ENCODE assay signal across 22 cellular contexts in genomic region chr20:59151391-59151790, GRCh38. TPM values are rescaled to one million over a fixed set of nuclear protein-coding genes. Genes with fewer than 3 reads are reported as not detected.
DNase-seq lines count a peak whose midpoint lies in the region; ATAC-seq lines count a peak whose summit lies in the region.
"Had no signal": no experiment of that assay in that cellular context is flagged by ENCODE, and none has a peak within 500 bp of the region (broad histone marks: within the 10 kb centered on the region; RNA-seq: fewer than 3 reads in every experiment).

No MANE protein-coding gene starts in this region.

- H3K9me3 Mint-ChIP-seq in activated CD4-positive, alpha-beta memory T cell treated with anti-CD3 and anti-CD28 coated beads for 36 hours = peaks cover 2% of the 10 kb centered on the region
- H3K9me3 Mint-ChIP-seq in activated CD4-positive, alpha-beta memory T cell treated with anti-CD3 and anti-CD28 coated beads, Interleukin-2, amount 10 ng/mL, durations not matched to agents 7 days and 5 days = no peaks in the 10 kb centered on the region
- no peaks in the 10 kb centered on the region for H3K9me3 Mint-ChIP-seq in activated T-helper 17 cell treated with anti-CD3 and anti-CD28 coated beads, Interleukin-2, amount 50 U/mL, for 72 hours
- H3K9me3 Mint-ChIP-seq in memory B cell = no peaks in the 10 kb centered on the region
- H3K9me3 Mint-ChIP-seq: activated T-helper 2 cell treated with anti-CD3 and anti-CD28 coated beads, Interferon-gamma antibody, Interleukin-2, Interleukin-4, amounts not matched to agents 10 μg/mL and 5 μg/mL and 100 μg/mL, durations not matched to agents 14 hours and 24 hours and 36 hours had no signal

- POLR2A ChIA-PET in activated CD4-positive, alpha-beta memory T cell treated with anti-CD3 and anti-CD28 coated beads for 36 hours (lab: Charles Lee) = interaction anchor here (0.8 to 8.7 kb wide), 4 partner anchors 8 to 29 kb away, joined by 3 to 97 read pairs (median 6); partner anchors contain the start of gene ZNF831
- POLR2A ChIA-PET in activated CD4-positive, alpha-beta memory T cell treated with anti-CD3 and anti-CD28 coated beads, Interleukin-2, amount 10 ng/mL, durations not matched to agents 7 days and 5 days (lab: Charles Lee) = interaction anchor here (1.5 to 11.8 kb wide), 3 partner anchors 8 to 27 kb away, joined by 3 to 144 read pairs (median 62); partner anchors contain the start of gene ZNF831

- peaks cover 0 to 11% (median 0%) of the 10 kb centered on the region in 11 experiments; a peak in 4 of 22 replicates for H3K9me3 ChIP-seq in BLaER1 treated with 17β-estradiol and CSF1 and Interleukin-3, amounts not matched to agents 10 nM and 100 nM (replicated peaks in 1 of 11)
- H3K9me3 ChIP-seq: upper lobe of right lung had no signal

- DNase-seq in activated CD4-positive, alpha-beta memory T cell treated with anti-CD3 and anti-CD28 coated beads for 36 hours = no peak
- no peak for DNase-seq in activated CD4-positive, alpha-beta memory T cell treated with anti-CD3 and anti-CD28 coated beads, Interleukin-2, amount 10 ng/mL, durations not matched to agents 7 days and 5 days
- DNase-seq in memory B cell (ENCODE audit: low spot score in 2 of 2) = no peak
- DNase-seq in effector CD4-positive, alpha-beta T cell = no peak
- no peak for DNase-seq in stimulated activated CD4-positive, alpha-beta T cell treated with anti-CD3 and anti-CD28 coated beads, Interleukin-4, amount 100 ng/mL, for 4 hours
- no peak for DNase-seq in stimulated activated CD4-positive, alpha-beta T cell treated with anti-CD3 and anti-CD28 coated beads, Interleukin-15, amount 100 ng/mL, for 24 hours
- DNase-seq: AML-193, H7, KG1, NCI-H1436 treated with DMSO at 0.1 percent for 48 hours, NCI-H510A, PC-9, posterior cingulate gyrus, Right ventricle myocardium superior, upper lobe of right lung had no signal

- intact Hi-C loops in activated CD4-positive, alpha-beta memory T cell treated with anti-CD3 and anti-CD28 coated beads for 36 hours (cut with micrococcal nuclease) = no loop called here

- H3K4me1 ChIP-seq in BLaER1 treated with 17β-estradiol and CSF1 and Interleukin-3, amounts not matched to agents 10 nM and 100 nM = peaks cover 9 to 80% (median 59%) of the 10 kb centered on the region in 10 experiments
- H3K4me1 ChIP-seq: neural progenitor cell had no signal

- no peaks in the 10 kb centered on the region for H3K27me3 ChIP-seq in BLaER1 treated with 17β-estradiol and CSF1 and Interleukin-3, amounts not matched to agents 10 nM and 100 nM
- H3K27me3 ChIP-seq: neural progenitor cell, upper lobe of right lung had no signal

- H3K4me3 ChIP-seq in BLaER1 treated with 17β-estradiol and CSF1 and Interleukin-3, amounts not matched to agents 10 nM and 100 nM = no peak overlapping the region
- H3K4me3 ChIP-seq: coronary artery, neural progenitor cell, PC-9, upper lobe of right lung had no signal

- no peaks in the 10 kb centered on the region for H4K20me1 ChIP-seq in BLaER1 treated with 17β-estradiol and CSF1 and Interleukin-3, amounts not matched to agents 10 nM and 100 nM

- H3K4me2 ChIP-seq in BLaER1 treated with 17β-estradiol and CSF1 and Interleukin-3, amounts not matched to agents 10 nM and 100 nM = peak overlapping the region in 8 of 11 experiments; percentile 40 to 89 (median 82); a peak in 13 of 22 replicates
- H3K4me2 ChIP-seq: neural progenitor cell, PC-9 had no signal

- H3K36me3 Mint-ChIP-seq in activated CD4-positive, alpha-beta memory T cell treated with anti-CD3 and anti-CD28 coated beads for 36 hours = peaks cover 25% of the 10 kb centered on the region
- peaks cover 16% of the 10 kb centered on the region for H3K36me3 Mint-ChIP-seq in activated CD4-positive, alpha-beta memory T cell treated with anti-CD3 and anti-CD28 coated beads, Interleukin-2, amount 10 ng/mL, durations not matched to agents 7 days and 5 days (ENCODE audit: low read depth)
- peaks cover 42% of the 10 kb centered on the region for H3K36me3 Mint-ChIP-seq in activated T-helper 17 cell treated with anti-CD3 and anti-CD28 coated beads, Interleukin-2, amount 50 U/mL, for 72 hours (ENCODE audit: low read depth)
- no peaks in the 10 kb centered on the region for H3K36me3 Mint-ChIP-seq in memory B cell
- H3K36me3 Mint-ChIP-seq: neural progenitor cell had no signal

- no peak for ATAC-seq in activated T-helper 17 cell treated with anti-CD3 and anti-CD28 coated beads, Interleukin-2, amount 50 U/mL, for 72 hours (replicated peaks)
- no peak for ATAC-seq in memory B cell (ENCODE audit: low read depth)
- ATAC-seq: sciatic nerve, upper lobe of right lung had no signal

- H3K27ac Mint-ChIP-seq in activated CD4-positive, alpha-beta memory T cell treated with anti-CD3 and anti-CD28 coated beads for 36 hours = peak overlapping the region; percentile 71
- no peak overlapping the region for H3K27ac Mint-ChIP-seq in activated CD4-positive, alpha-beta memory T cell treated with anti-CD3 and anti-CD28 coated beads, Interleukin-2, amount 10 ng/mL, durations not matched to agents 7 days and 5 days
- peak overlapping the region; percentile 93 for H3K27ac Mint-ChIP-seq in activated T-helper 17 cell treated with anti-CD3 and anti-CD28 coated beads, Interleukin-2, amount 50 U/mL, for 72 hours
- H3K27ac Mint-ChIP-seq in memory B cell = peak overlapping the region; percentile 98
- H3K27ac Mint-ChIP-seq: activated T-helper 2 cell treated with anti-CD3 and anti-CD28 coated beads, Interferon-gamma antibody, Interleukin-2, Interleukin-4, amounts not matched to agents 10 μg/mL and 5 μg/mL and 100 μg/mL, durations not matched to agents 14 hours and 24 hours and 36 hours; neural progenitor cell had no signal

- H3K27me3 Mint-ChIP-seq in activated CD4-positive, alpha-beta memory T cell treated with anti-CD3 and anti-CD28 coated beads for 36 hours = no peaks in the 10 kb centered on the region
- H3K27me3 Mint-ChIP-seq in activated CD4-positive, alpha-beta memory T cell treated with anti-CD3 and anti-CD28 coated beads, Interleukin-2, amount 10 ng/mL, durations not matched to agents 7 days and 5 days = peaks cover 4% of the 10 kb centered on the region
- H3K27me3 Mint-ChIP-seq in activated T-helper 17 cell treated with anti-CD3 and anti-CD28 coated beads, Interleukin-2, amount 50 U/mL, for 72 hours = no peaks in the 10 kb centered on the region
- peaks cover 3% of the 10 kb centered on the region for H3K27me3 Mint-ChIP-seq in memory B cell

- H3K4me3 Mint-ChIP-seq in activated CD4-positive, alpha-beta memory T cell treated with anti-CD3 and anti-CD28 coated beads for 36 hours = no peak overlapping the region
- no peak overlapping the region for H3K4me3 Mint-ChIP-seq in activated CD4-positive, alpha-beta memory T cell treated with anti-CD3 and anti-CD28 coated beads, Interleukin-2, amount 10 ng/mL, durations not matched to agents 7 days and 5 days
- H3K4me3 Mint-ChIP-seq in activated T-helper 17 cell treated with anti-CD3 and anti-CD28 coated beads, Interleukin-2, amount 50 U/mL, for 72 hours = peak overlapping the region; percentile 91
- H3K4me3 Mint-ChIP-seq in memory B cell = no peak overlapping the region
- H3K4me3 Mint-ChIP-seq: neural progenitor cell had no signal

- no peak overlapping the region for H3K9ac ChIP-seq in BLaER1 treated with 17β-estradiol and CSF1 and Interleukin-3, amounts not matched to agents 10 nM and 100 nM
- H3K9ac ChIP-seq: neural progenitor cell had no signal

- no peaks in the 10 kb centered on the region for H3K36me3 ChIP-seq in BLaER1 treated with 17β-estradiol and CSF1 and Interleukin-3, amounts not matched to agents 10 nM and 100 nM
- H3K36me3 ChIP-seq: neural progenitor cell, upper lobe of right lung had no signal

- no peak overlapping the region; a peak in 1 of 22 replicates for H3K27ac ChIP-seq in BLaER1 treated with 17β-estradiol and CSF1 and Interleukin-3, amounts not matched to agents 10 nM and 100 nM
- H3K27ac ChIP-seq: neural progenitor cell, PC-9, upper lobe of right lung had no signal

- peaks cover 90% of the 10 kb centered on the region for H3K4me1 Mint-ChIP-seq in activated CD4-positive, alpha-beta memory T cell treated with anti-CD3 and anti-CD28 coated beads for 36 hours (ENCODE audit: low read depth)
- peaks cover 76% of the 10 kb centered on the region for H3K4me1 Mint-ChIP-seq in activated CD4-positive, alpha-beta memory T cell treated with anti-CD3 and anti-CD28 coated beads, Interleukin-2, amount 10 ng/mL, durations not matched to agents 7 days and 5 days
- H3K4me1 Mint-ChIP-seq in activated T-helper 17 cell treated with anti-CD3 and anti-CD28 coated beads, Interleukin-2, amount 50 U/mL, for 72 hours = peaks cover 55% of the 10 kb centered on the region
- peaks cover 30% of the 10 kb centered on the region for H3K4me1 Mint-ChIP-seq in memory B cell
- H3K4me1 Mint-ChIP-seq: neural progenitor cell had no signal

- CTCF ChIA-PET in activated CD4-positive, alpha-beta memory T cell treated with anti-CD3 and anti-CD28 coated beads for 36 hours (lab: Charles Lee) = interaction anchor here (0.8 to 5.2 kb wide), 6 partner anchors 9 to 118 kb away, joined by 3 to 32 read pairs (median 10); partner anchors contain the start of gene ZNF831
- CTCF ChIA-PET in activated CD4-positive, alpha-beta memory T cell treated with anti-CD3 and anti-CD28 coated beads, Interleukin-2, amount 10 ng/mL, durations not matched to agents 7 days and 5 days (lab: Charles Lee) = interaction anchor here (0.8 to 1.5 kb wide), 3 partner anchors 8 to 63 kb away, joined by 3 to 6 read pairs (median 3); no protein-coding TSS in a partner anchor

RNA-seq across cellular contexts. Expression of gene ZNF831, which starts 12.2 kb away (rescaled TPM):
- total RNA-seq in activated CD4-positive, alpha-beta memory T cell treated with anti-CD3 and anti-CD28 coated beads for 36 hours = 1 to 10 TPM; 7.6 to 9.4 TPM
- 10 to 100 TPM; 12.1 to 12.7 TPM for total RNA-seq in activated CD4-positive, alpha-beta memory T cell treated with anti-CD3 and anti-CD28 coated beads, Interleukin-2, amount 10 ng/mL, durations not matched to agents 7 days and 5 days
- 10 to 100 TPM; 13.5 to 17.8 TPM for total RNA-seq in activated T-helper 17 cell treated with anti-CD3 and anti-CD28 coated beads, Interleukin-2, amount 50 U/mL, for 72 hours
- total RNA-seq: fibroblast of lung, H7, PC-9 had no signal
